ENCODE assay signal across 27 cellular contexts in the genomic region with DNA sequence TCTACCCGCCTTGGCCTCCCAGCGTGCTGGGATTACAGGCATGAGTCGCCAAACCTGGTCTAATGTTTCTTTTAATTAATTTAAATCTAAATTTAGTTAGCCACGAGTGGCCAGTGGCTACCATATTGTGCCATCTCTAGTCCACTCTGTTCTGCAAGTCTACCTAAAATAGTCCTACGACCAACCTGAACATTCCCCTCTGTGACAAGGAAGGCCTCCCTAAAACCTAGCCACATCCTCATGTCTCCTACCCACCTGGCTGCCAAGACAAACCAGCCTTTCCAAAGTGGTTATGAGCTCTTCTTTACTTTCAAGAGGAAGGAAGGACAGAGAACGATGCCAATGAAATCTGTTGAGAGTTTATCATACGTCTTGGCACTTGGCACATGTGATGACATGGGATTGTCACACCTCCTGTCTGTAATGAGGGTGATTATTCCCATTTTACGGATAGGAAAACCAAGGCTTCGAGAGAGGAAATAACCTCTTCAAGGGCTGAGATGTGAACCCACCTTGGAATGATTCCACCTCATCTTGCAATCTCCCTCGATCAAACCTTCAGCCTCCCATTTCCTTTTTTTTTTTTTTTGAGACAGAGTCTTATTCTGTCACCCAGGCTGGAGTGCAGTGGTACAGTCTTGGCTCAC. TPM values are rescaled to one million over a fixed set of nuclear protein-coding genes. Genes with fewer than 3 reads are reported as not detected.
"Had no signal": no experiment of that assay in that cellular context is flagged by ENCODE, and none has a peak within 500 bp of the region (broad histone marks: within the 10 kb centered on the region; RNA-seq: fewer than 3 reads in every experiment).

No MANE protein-coding gene starts in this region.

- DNase-seq: activated CD4-positive, alpha-beta memory T cell treated with anti-CD3 and anti-CD28 coated beads for 36 hours; activated CD4-positive, alpha-beta T cell treated with anti-CD3 and anti-CD28 coated beads for 48 hours; activated CD8-positive, alpha-beta memory T cell treated with anti-CD3 and anti-CD28 coated beads, Interleukin-2, amount 50 U/mL, for 4 hours; activated naive CD4-positive, alpha-beta T cell treated with anti-CD3 and anti-CD28 coated beads, Interleukin-2, amount 10 ng/mL, durations not matched to agents 7 days and 5 days; activated naive CD8-positive, alpha-beta T cell treated with anti-CD3 and anti-CD28 coated beads, Interleukin-2, amount 10 ng/mL, durations not matched to agents 7 days and 5 days; activated T-cell treated with anti-CD3 and anti-CD28 coated beads, Interleukin-2, amount 50 U/mL, for 1 hour; central memory CD4-positive, alpha-beta T cell; dermis blood vessel endothelial cell; effector memory CD4-positive, alpha-beta T cell; heart left ventricle; hypothalamus; immature natural killer cell; kidney; left colon; mammary epithelial cell; naive B cell; nephron progenitor cell; stimulated activated naive CD4-positive, alpha-beta T cell; testis; upper lobe of right lung had no signal

- H3K27me3 ChIP-seq: breast epithelium, neutrophil, testis, upper lobe of right lung had no signal

- H3K9me3 ChIP-seq: breast epithelium, heart left ventricle, neutrophil, testis, upper lobe of right lung had no signal

- H3K36me3 ChIP-seq: breast epithelium, heart left ventricle, neutrophil, upper lobe of right lung had no signal

- H3K4me1 ChIP-seq: breast epithelium had no signal

- FAIRE-seq: kidney had no signal

- H3K27ac ChIP-seq: neutrophil, SK-N-MC, testis, upper lobe of right lung had no signal

- ATAC-seq: heart left ventricle, left colon, upper lobe of right lung had no signal

- H3K4me3 ChIP-seq: breast epithelium, heart left ventricle, SK-N-MC, testis, upper lobe of right lung had no signal

RNA-seq across cellular contexts. Expression of a gene that starts 19.7 kb away (rescaled TPM):
- total RNA-seq: activated CD8-positive, alpha-beta memory T cell treated with anti-CD3 and anti-CD28 coated beads for 36 hours; activated naive CD8-positive, alpha-beta T cell treated with anti-CD3 and anti-CD28 coated beads, Interleukin-2, amount 10 ng/mL, durations not matched to agents 7 days and 5 days; activated T-helper 1 cell treated with anti-CD3 and anti-CD28 coated beads, Interleukin-12 subunit alpha, Interleukin-12 subunit beta, Interleukin-2, Interleukin-4 antibody, amounts not matched to agents 30 ng/mL and 10 ng/mL and 1 ng/mL, durations not matched to agents 14 hours and 24 hours and 36 hours; dermis blood vessel endothelial cell; epithelial cell of proximal tubule; T-helper 1 cell treated with Interleukin-12 subunit alpha and Interleukin-12 subunit beta and Interleukin-4 antibody, amounts not matched to agents 30 ng/mL and 1 ng/mL, for 36 hours had no signal
- polyA plus RNA-seq: mammary epithelial cell had no signal
